Comparison of ENCODE assay signal across 1 cellular context in genomic region chr21:44837537-44837936, GRCh38.
TF ChIP-seq lines count a peak whose summit lies in the region.

No MANE protein-coding gene starts in this region.

TF ChIP-seq in SK-N-SH treated with all-trans-retinoic acid at 6 μM for 48 hours, 23 proteins besides CTCF, POLR2A, EP300 and RAD21 (continued from another document):
- TF ChIP-seq ZNF565 (CRISPR knock-in tag; conservative IDR thresholded peaks at IDR 0.05; ENCODE audit: low read depth), result no peak
- no peak for TF ChIP-seq GLIS3 (CRISPR knock-in tag; IDR thresholded peaks at IDR 0.05)
- no peak for TF ChIP-seq ZC3H10 (CRISPR knock-in tag; IDR thresholded peaks at IDR 0.05)
- no peak for TF ChIP-seq TSHZ2 (CRISPR knock-in tag; IDR thresholded peaks at IDR 0.05)
- no peak for TF ChIP-seq TCF4 (CRISPR knock-in tag; IDR thresholded peaks at IDR 0.05; ENCODE audit: borderline replicate concordance)
- TF ChIP-seq CREB5 (CRISPR knock-in tag; IDR thresholded peaks at IDR 0.05; ENCODE audit: low read depth), result no peak
- no peak for TF ChIP-seq OSR1 (CRISPR knock-in tag; IDR thresholded peaks at IDR 0.05)
- TF ChIP-seq BACH2 (CRISPR knock-in tag; IDR thresholded peaks at IDR 0.05; ENCODE audit: borderline replicate concordance), result no peak
- no peak for TF ChIP-seq RARB (CRISPR knock-in tag; IDR thresholded peaks at IDR 0.05)
- no peak for TF ChIP-seq SNAI2 (CRISPR knock-in tag; IDR thresholded peaks at IDR 0.05)
- no peak for TF ChIP-seq ZFP30 (CRISPR knock-in tag; IDR thresholded peaks at IDR 0.05)
- TF ChIP-seq ARNTL (CRISPR knock-in tag; IDR thresholded peaks at IDR 0.05; ENCODE audit: borderline replicate concordance, low read depth), result no peak
- no peak for TF ChIP-seq TOX (CRISPR knock-in tag; IDR thresholded peaks at IDR 0.05; ENCODE audit: borderline replicate concordance)
